Comparison of ENCODE assay signal across 9 cellular contexts in the genomic region with DNA sequence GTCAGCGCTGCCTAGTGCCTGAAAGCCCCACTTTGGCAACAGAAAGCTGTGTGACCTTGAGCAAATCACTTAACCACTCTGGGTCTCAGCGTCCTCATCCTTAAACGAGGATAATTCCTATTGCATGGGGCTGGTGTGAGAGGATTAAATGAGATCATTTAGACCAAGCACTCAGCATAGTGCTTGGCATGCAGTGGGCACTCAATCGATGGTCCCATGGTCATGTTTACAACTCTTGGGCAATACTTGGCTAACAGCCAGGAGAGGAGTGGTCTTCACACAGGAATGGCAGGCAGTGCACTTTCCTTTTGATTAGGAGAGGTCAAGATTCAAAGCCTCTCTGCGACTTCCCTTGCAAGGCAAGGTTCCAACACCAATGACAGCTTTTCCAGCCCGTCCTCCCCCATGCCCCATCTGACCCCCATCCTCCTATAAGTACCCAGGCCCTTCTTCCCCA. TPM values are rescaled to one million over a fixed set of nuclear protein-coding genes. Genes with fewer than 3 reads are reported as not detected.
DNase-seq lines count a peak whose midpoint lies in the region; ATAC-seq and TF ChIP-seq lines count a peak whose summit lies in the region.
"Had no signal": no experiment of that assay in that cellular context is flagged by ENCODE, and none has a peak within 500 bp of the region (broad histone marks: within the 10 kb centered on the region; RNA-seq: fewer than 3 reads in every experiment).

No MANE protein-coding gene starts in this region.

- TF ChIP-seq CTCF in C4-2B (conservative IDR thresholded peaks at IDR 0.05) (no peak), dorsolateral prefrontal cortex (IDR thresholded peaks at IDR 0.05 in 54 of 56, conservative IDR thresholded peaks at IDR 0.05 in 2 of 56; ENCODE audit: low read depth in 1 of 56, partially characterized antibody in 56 of 56) (no peak)

- POLR2A ChIA-PET in naive thymus-derived CD8-positive, alpha-beta T cell (lab: Charles Lee): no interaction called here

- peak; percentile 50 for DNase-seq in M059J (ENCODE audit: low read depth)
- no peak for DNase-seq in dorsolateral prefrontal cortex
- DNase-seq in naive thymus-derived CD8-positive, alpha-beta T cell: no peak
- DNase-seq in germinal center (ENCODE audit: low spot score): no peak
- no peak for DNase-seq in HCEC 1CT
- DNase-seq in superior temporal gyrus (ENCODE audit: extremely low spot score): no peak

- peaks cover 6 to 19% (median 15%) of the 10 kb centered on the region in 4 donors for H3K4me1 Mint-ChIP-seq in naive thymus-derived CD8-positive, alpha-beta T cell

- H3K27ac Mint-ChIP-seq in naive thymus-derived CD8-positive, alpha-beta T cell: peak overlapping the region in 3 of 10 donors; percentile 18 to 37 (median 33)

- no peaks in the 10 kb centered on the region for H3K27me3 ChIP-seq in dorsolateral prefrontal cortex

- ATAC-seq in naive thymus-derived CD8-positive, alpha-beta T cell: no peak
- no peak for ATAC-seq in GM18907 (IDR thresholded peaks at IDR 0.05; ENCODE audit: unreplicated experiment)

- no peaks in the 10 kb centered on the region for H3K9me3 Mint-ChIP-seq in naive thymus-derived CD8-positive, alpha-beta T cell

- H3K4me3 ChIP-seq in dorsolateral prefrontal cortex: peak overlapping the region in 43 of 59 donors; percentile 15 to 59 (median 45)

- H3K27ac ChIP-seq in C4-2B: peak overlapping the region; percentile 83
- H3K27ac ChIP-seq in dorsolateral prefrontal cortex: peak overlapping the region in 39 of 59 donors; percentile 4 to 81 (median 61)

- H3K36me3 Mint-ChIP-seq in naive thymus-derived CD8-positive, alpha-beta T cell: peaks cover 0 to 5% (median 2%) of the 10 kb centered on the region in 3 donors

- peak overlapping the region in 9 of 10 donors; percentile 12 to 77 (median 62) for H3K4me3 Mint-ChIP-seq in naive thymus-derived CD8-positive, alpha-beta T cell

- H3K27me3 Mint-ChIP-seq in naive thymus-derived CD8-positive, alpha-beta T cell: no peaks in the 10 kb centered on the region

- intact Hi-C loops in dorsolateral prefrontal cortex (cut with DNase I): no loop called here

RNA-seq across cellular contexts. Expression of gene TNKS1BP1, which starts 14.1 kb away (rescaled TPM):
- 18.4 and 44.4 TPM in 2 replicates for total RNA-seq in M059J (2014; rRNA removed; shearing (Covaris generic))
- 100 to 1,000 TPM in 1 of 120 experiments, 10 to 100 TPM in 119; 31.3 to 111 (median 55.2) TPM for total RNA-seq in dorsolateral prefrontal cortex
- total RNA-seq in naive thymus-derived CD8-positive, alpha-beta T cell: 10 to 100 TPM; 18.8 to 20.9 TPM
- 1 to 10 TPM in 2 of 3 donors, under 1 TPM in 1; 0.97 to 6.7 (median 2.5) TPM for polyA plus RNA-seq in naive thymus-derived CD8-positive, alpha-beta T cell

RNA-seq across cellular contexts. Expression of gene SSRP1, which starts 25.0 kb away (rescaled TPM):
- 96.0 and 145 TPM in 2 replicates for total RNA-seq in M059J (2014; rRNA removed; shearing (Covaris generic))
- total RNA-seq in dorsolateral prefrontal cortex: 10 to 100 TPM; 43.7 to 71.1 (median 56.7) TPM
- 10 to 100 TPM; 72.7 to 74.5 TPM for total RNA-seq in naive thymus-derived CD8-positive, alpha-beta T cell
- 10 to 100 TPM; 35.9 to 41.0 (median 38.0) TPM for polyA plus RNA-seq in naive thymus-derived CD8-positive, alpha-beta T cell

RNA-seq across cellular contexts. Expression of gene P2RX3, which starts 27.5 kb away (rescaled TPM):
- total RNA-seq in M059J (2014; rRNA removed; shearing (Covaris generic)): not detected in 2 replicates
- under 1 TPM in 6 of 120 experiments, not detected in 114; 0.30 to 0.83 (median 0.40) TPM for total RNA-seq in dorsolateral prefrontal cortex
- total RNA-seq in naive thymus-derived CD8-positive, alpha-beta T cell: not detected
- not detected for polyA plus RNA-seq in naive thymus-derived CD8-positive, alpha-beta T cell
- total RNA-seq: temporal lobe had no signal
